In the genomic region with DNA sequence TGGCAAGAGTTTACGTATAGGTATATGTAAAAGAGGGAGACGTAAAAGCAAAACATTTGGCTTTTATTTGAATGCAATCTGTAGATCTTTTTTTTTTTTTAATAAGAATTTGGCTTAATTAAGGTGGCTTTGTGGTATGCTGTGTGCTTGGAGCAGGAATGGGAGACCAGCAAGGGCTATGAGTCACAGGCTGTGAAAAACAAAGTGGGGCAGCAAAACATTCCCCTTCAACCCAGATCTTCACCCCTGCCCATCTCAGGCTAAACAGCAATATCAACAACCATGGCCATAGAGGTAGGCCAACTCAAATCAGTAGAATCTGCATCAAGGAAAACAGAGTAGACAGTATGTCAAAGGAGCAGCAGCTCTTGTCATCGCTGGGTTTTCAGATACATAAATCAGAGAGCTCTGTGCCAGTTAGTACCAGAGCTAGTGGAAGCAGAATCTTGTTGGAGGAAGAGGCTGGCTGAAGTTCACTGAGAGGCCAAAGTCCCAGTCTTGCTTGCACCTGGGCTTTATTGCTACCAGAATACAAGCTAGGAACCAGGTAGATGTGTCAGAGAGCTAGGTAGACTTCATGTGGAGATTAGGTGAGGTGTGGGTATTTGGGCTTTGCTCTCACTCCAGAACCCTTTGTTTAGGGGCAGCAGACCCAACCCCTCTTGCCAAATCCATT, we compare ENCODE assay signal across 16 cellular contexts.
"Had no signal": no experiment of that assay in that cellular context is flagged by ENCODE, and none has a peak within 500 bp of the region (broad histone marks: within the 10 kb centered on the region; RNA-seq: fewer than 3 reads in every experiment).

No MANE protein-coding gene starts in this region.

- H3K27me3 ChIP-seq: cardiac muscle cell, neural progenitor cell, right atrium auricular region had no signal

- H3K36me3 ChIP-seq: cardiac muscle cell, neural progenitor cell, right atrium auricular region, stomach, suprapubic skin, transverse colon had no signal

- H3K27ac ChIP-seq: cardiac muscle cell, foreskin keratinocyte, neural progenitor cell, right atrium auricular region, stomach, suprapubic skin, transverse colon had no signal

- H3K9ac ChIP-seq: neural progenitor cell had no signal

- DNase-seq: activated naive CD8-positive, alpha-beta T cell treated with anti-CD3 and anti-CD28 coated beads for 36 hours; activated T-cell treated with anti-CD3 and anti-CD28 coated beads, Interleukin-2, amount 50 U/mL, for 1 hour; effector CD4-positive, alpha-beta T cell; foreskin keratinocyte; mesenchymal stem cell; naive thymus-derived CD8-positive, alpha-beta T cell; stimulated activated CD4-positive, alpha-beta T cell treated with anti-CD3 and anti-CD28 coated beads, Interleukin-1b, Interleukin-23, amount 100 ng/mL, for 48 hours; stomach; T-helper 9 cell; transverse colon had no signal

- H3K4me3 ChIP-seq: cardiac muscle cell, neural progenitor cell, right atrium auricular region, stomach, suprapubic skin, transverse colon had no signal

- ATAC-seq: activated T-helper 17 cell treated with anti-CD3 and anti-CD28 coated beads, Interleukin-2, amount 50 U/mL, for 72 hours; foreskin keratinocyte; naive thymus-derived CD8-positive, alpha-beta T cell; stimulated activated effector memory CD8-positive, alpha-beta T cell treated with anti-CD3 and anti-CD28 coated beads, Interleukin-12 subunit alpha, Interleukin-12 subunit beta, amount 100 ng/mL, for 72 hours had no signal

- H3K9me3 ChIP-seq: right atrium auricular region, stomach, suprapubic skin, transverse colon had no signal
